In the genomic region with DNA sequence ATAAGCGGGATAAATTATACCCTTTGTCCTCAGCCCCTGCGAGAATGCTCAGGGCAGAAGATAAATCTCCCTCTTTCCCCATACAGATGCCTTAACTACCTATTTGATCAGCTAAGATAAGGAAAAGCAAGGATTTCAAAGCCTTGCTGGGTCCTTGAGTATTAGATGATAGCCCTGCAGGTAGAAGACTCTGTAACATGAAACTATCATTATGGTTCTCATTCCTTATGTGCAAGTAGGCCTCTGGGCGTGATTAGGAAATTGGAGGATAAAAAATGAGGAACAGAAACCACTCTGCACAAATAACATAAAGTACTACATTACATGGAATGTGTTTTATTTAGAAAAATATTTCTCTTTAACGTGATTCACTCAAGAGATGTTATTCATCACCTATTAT, we compare ENCODE assay signal across 15 cellular contexts. TPM values are rescaled to one million over a fixed set of nuclear protein-coding genes. Genes with fewer than 3 reads are reported as not detected.
DNase-seq lines count a peak whose midpoint lies in the region.
"Had no signal": no experiment of that assay in that cellular context is flagged by ENCODE, and none has a peak within 500 bp of the region (broad histone marks: within the 10 kb centered on the region; RNA-seq: fewer than 3 reads in every experiment).

No MANE protein-coding gene starts in this region.

- no peaks in the 10 kb centered on the region for H3K9me3 Mint-ChIP-seq in dendritic cell treated with granulocyte-macrophage colony-stimulating factor and Interleukin-4, amounts not matched to agents 40 ng/mL and 50 ng/mL, for 4 days
- H3K9me3 Mint-ChIP-seq in activated CD4-positive, alpha-beta T cell treated with anti-CD3 and anti-CD28 coated beads, Interleukin-2, amount 10 ng/mL, durations not matched to agents 7 days and 5 days = no peaks in the 10 kb centered on the region
- H3K9me3 Mint-ChIP-seq in activated T-helper 1 cell treated with anti-CD3 and anti-CD28 coated beads, Interleukin-12 subunit alpha, Interleukin-12 subunit beta, Interleukin-2, Interleukin-4 antibody, amounts not matched to agents 30 ng/mL and 10 ng/mL and 1 ng/mL, durations not matched to agents 14 hours and 24 hours and 36 hours = no peaks in the 10 kb centered on the region

- DNase-seq in SIG-M5 treated with dmso at 0.1 percent for 504 hours (lab: John Stamatoyannopoulos, UW; ENCODE audit: unreplicated experiment) = peak; percentile 42
- DNase-seq in SIG-M5 (lab: John Stamatoyannopoulos, UW) = no peak
- peak; percentile 80 for DNase-seq in NOMO-1 treated with DMSO at 0.1 percent for 48 hours (lab: John Stamatoyannopoulos, UW; ENCODE audit: unreplicated experiment)
- no peak for DNase-seq in cortex of kidney (lab: John Stamatoyannopoulos, UW)
- no peak for DNase-seq in putamen (ENCODE audit: low spot score)
- DNase-seq in activated CD4-positive, alpha-beta T cell treated with anti-CD3 and anti-CD28 coated beads, Interleukin-2, amount 10 ng/mL, durations not matched to agents 7 days and 5 days = no peak
- DNase-seq in activated T-helper 1 cell treated with anti-CD3 and anti-CD28 coated beads, Interleukin-12 subunit alpha, Interleukin-12 subunit beta, Interleukin-2, Interleukin-4 antibody, amounts not matched to agents 30 ng/mL and 10 ng/mL and 1 ng/mL, durations not matched to agents 14 hours and 24 hours and 36 hours (ENCODE audit: low spot score) = no peak
- DNase-seq: C1 segment of cervical spinal cord, COR-L47, DMS153, NCI-H1436, NCI-H2081, NCI-H446, NCI-H748 treated with DMSO at 0.1 percent for 48 hours had no signal

- H3K4me3 Mint-ChIP-seq in dendritic cell treated with granulocyte-macrophage colony-stimulating factor and Interleukin-4, amounts not matched to agents 40 ng/mL and 50 ng/mL, for 4 days = no peak overlapping the region
- no peak overlapping the region for H3K4me3 Mint-ChIP-seq in activated CD4-positive, alpha-beta T cell treated with anti-CD3 and anti-CD28 coated beads, Interleukin-2, amount 10 ng/mL, durations not matched to agents 7 days and 5 days
- no peak overlapping the region for H3K4me3 Mint-ChIP-seq in activated T-helper 1 cell treated with anti-CD3 and anti-CD28 coated beads, Interleukin-12 subunit alpha, Interleukin-12 subunit beta, Interleukin-2, Interleukin-4 antibody, amounts not matched to agents 30 ng/mL and 10 ng/mL and 1 ng/mL, durations not matched to agents 14 hours and 24 hours and 36 hours

- POLR2A ChIA-PET in activated CD4-positive, alpha-beta T cell treated with anti-CD3 and anti-CD28 coated beads, Interleukin-2, amount 10 ng/mL, durations not matched to agents 7 days and 5 days (lab: Charles Lee) = interaction anchor here (0.6 kb wide), 1 partner anchor 33 kb away, joined by 3 read pairs; no protein-coding TSS in a partner anchor

- no peaks in the 10 kb centered on the region for H3K36me3 Mint-ChIP-seq in dendritic cell treated with granulocyte-macrophage colony-stimulating factor and Interleukin-4, amounts not matched to agents 40 ng/mL and 50 ng/mL, for 4 days (ENCODE audit: low read depth)
- peaks cover 4% of the 10 kb centered on the region for H3K36me3 Mint-ChIP-seq in activated CD4-positive, alpha-beta T cell treated with anti-CD3 and anti-CD28 coated beads, Interleukin-2, amount 10 ng/mL, durations not matched to agents 7 days and 5 days (ENCODE audit: low read depth)
- H3K36me3 Mint-ChIP-seq in activated T-helper 1 cell treated with anti-CD3 and anti-CD28 coated beads, Interleukin-12 subunit alpha, Interleukin-12 subunit beta, Interleukin-2, Interleukin-4 antibody, amounts not matched to agents 30 ng/mL and 10 ng/mL and 1 ng/mL, durations not matched to agents 14 hours and 24 hours and 36 hours (ENCODE audit: low read depth) = peaks cover 4% of the 10 kb centered on the region

- peak overlapping the region; percentile 64 for H3K27ac Mint-ChIP-seq in dendritic cell treated with granulocyte-macrophage colony-stimulating factor and Interleukin-4, amounts not matched to agents 40 ng/mL and 50 ng/mL, for 4 days
- H3K27ac Mint-ChIP-seq in activated CD4-positive, alpha-beta T cell treated with anti-CD3 and anti-CD28 coated beads, Interleukin-2, amount 10 ng/mL, durations not matched to agents 7 days and 5 days = no peak overlapping the region
- no peak overlapping the region for H3K27ac Mint-ChIP-seq in activated T-helper 1 cell treated with anti-CD3 and anti-CD28 coated beads, Interleukin-12 subunit alpha, Interleukin-12 subunit beta, Interleukin-2, Interleukin-4 antibody, amounts not matched to agents 30 ng/mL and 10 ng/mL and 1 ng/mL, durations not matched to agents 14 hours and 24 hours and 36 hours

- peaks cover 27% of the 10 kb centered on the region for H3K4me1 Mint-ChIP-seq in dendritic cell treated with granulocyte-macrophage colony-stimulating factor and Interleukin-4, amounts not matched to agents 40 ng/mL and 50 ng/mL, for 4 days (ENCODE audit: low read depth)
- peaks cover 5% of the 10 kb centered on the region for H3K4me1 Mint-ChIP-seq in activated CD4-positive, alpha-beta T cell treated with anti-CD3 and anti-CD28 coated beads, Interleukin-2, amount 10 ng/mL, durations not matched to agents 7 days and 5 days
- peaks cover 13% of the 10 kb centered on the region for H3K4me1 Mint-ChIP-seq in activated T-helper 1 cell treated with anti-CD3 and anti-CD28 coated beads, Interleukin-12 subunit alpha, Interleukin-12 subunit beta, Interleukin-2, Interleukin-4 antibody, amounts not matched to agents 30 ng/mL and 10 ng/mL and 1 ng/mL, durations not matched to agents 14 hours and 24 hours and 36 hours (ENCODE audit: low read depth)

- intact Hi-C loops in dendritic cell treated with granulocyte-macrophage colony-stimulating factor and Interleukin-4, amounts not matched to agents 40 ng/mL and 50 ng/mL, for 4 days (cut with micrococcal nuclease) = no loop called here
- intact Hi-C loops in activated T-helper 1 cell treated with anti-CD3 and anti-CD28 coated beads, Interleukin-12 subunit alpha, Interleukin-12 subunit beta, Interleukin-2, Interleukin-4 antibody, amounts not matched to agents 30 ng/mL and 10 ng/mL and 1 ng/mL, durations not matched to agents 14 hours and 24 hours and 36 hours (cut with micrococcal nuclease) = no loop called here

- CTCF ChIA-PET in activated CD4-positive, alpha-beta T cell treated with anti-CD3 and anti-CD28 coated beads, Interleukin-2, amount 10 ng/mL, durations not matched to agents 7 days and 5 days (lab: Charles Lee) = interaction anchor here (0.6 kb wide), 1 partner anchor 10 kb away, joined by 4 read pairs; no protein-coding TSS in a partner anchor

- H3K27me3 Mint-ChIP-seq in dendritic cell treated with granulocyte-macrophage colony-stimulating factor and Interleukin-4, amounts not matched to agents 40 ng/mL and 50 ng/mL, for 4 days = no peaks in the 10 kb centered on the region
- H3K27me3 Mint-ChIP-seq in activated CD4-positive, alpha-beta T cell treated with anti-CD3 and anti-CD28 coated beads, Interleukin-2, amount 10 ng/mL, durations not matched to agents 7 days and 5 days = no peaks in the 10 kb centered on the region
- no peaks in the 10 kb centered on the region for H3K27me3 Mint-ChIP-seq in activated T-helper 1 cell treated with anti-CD3 and anti-CD28 coated beads, Interleukin-12 subunit alpha, Interleukin-12 subunit beta, Interleukin-2, Interleukin-4 antibody, amounts not matched to agents 30 ng/mL and 10 ng/mL and 1 ng/mL, durations not matched to agents 14 hours and 24 hours and 36 hours (ENCODE audit: insufficient read depth)

RNA-seq across cellular contexts. Expression of a gene that starts 14.5 kb away (rescaled TPM):
- 10 to 100 TPM; 17.5 to 20.7 TPM for total RNA-seq in activated CD4-positive, alpha-beta T cell treated with anti-CD3 and anti-CD28 coated beads, Interleukin-2, amount 10 ng/mL, durations not matched to agents 7 days and 5 days
- 26.8 and 27.4 TPM in 2 replicates for total RNA-seq in activated T-helper 1 cell treated with anti-CD3 and anti-CD28 coated beads, Interleukin-12 subunit alpha, Interleukin-12 subunit beta, Interleukin-2, Interleukin-4 antibody, amounts not matched to agents 30 ng/mL and 10 ng/mL and 1 ng/mL, durations not matched to agents 14 hours and 24 hours and 36 hours

Comparison
In these comparisons a context has a peak if more than half of its experiments do, and no peak if none do; other contexts are left out.
1. DNase-seq: peak in SIG-M5 treated with dmso at 0.1 percent for 504 hours (single experiment) and NOMO-1 treated with DMSO at 0.1 percent for 48 hours (single experiment); none in SIG-M5 (single experiment), cortex of kidney (single experiment), putamen (single experiment), activated CD4-positive, alpha-beta T cell treated with anti-CD3 and anti-CD28 coated beads, Interleukin-2, amount 10 ng/mL, durations not matched to agents 7 days and 5 days (single experiment) and activated T-helper 1 cell treated with anti-CD3 and anti-CD28 coated beads, Interleukin-12 subunit alpha, Interleukin-12 subunit beta, Interleukin-2, Interleukin-4 antibody, amounts not matched to agents 30 ng/mL and 10 ng/mL and 1 ng/mL, durations not matched to agents 14 hours and 24 hours and 36 hours (single experiment).